ENCODE assay signal across 16 cellular contexts in the genomic region with DNA sequence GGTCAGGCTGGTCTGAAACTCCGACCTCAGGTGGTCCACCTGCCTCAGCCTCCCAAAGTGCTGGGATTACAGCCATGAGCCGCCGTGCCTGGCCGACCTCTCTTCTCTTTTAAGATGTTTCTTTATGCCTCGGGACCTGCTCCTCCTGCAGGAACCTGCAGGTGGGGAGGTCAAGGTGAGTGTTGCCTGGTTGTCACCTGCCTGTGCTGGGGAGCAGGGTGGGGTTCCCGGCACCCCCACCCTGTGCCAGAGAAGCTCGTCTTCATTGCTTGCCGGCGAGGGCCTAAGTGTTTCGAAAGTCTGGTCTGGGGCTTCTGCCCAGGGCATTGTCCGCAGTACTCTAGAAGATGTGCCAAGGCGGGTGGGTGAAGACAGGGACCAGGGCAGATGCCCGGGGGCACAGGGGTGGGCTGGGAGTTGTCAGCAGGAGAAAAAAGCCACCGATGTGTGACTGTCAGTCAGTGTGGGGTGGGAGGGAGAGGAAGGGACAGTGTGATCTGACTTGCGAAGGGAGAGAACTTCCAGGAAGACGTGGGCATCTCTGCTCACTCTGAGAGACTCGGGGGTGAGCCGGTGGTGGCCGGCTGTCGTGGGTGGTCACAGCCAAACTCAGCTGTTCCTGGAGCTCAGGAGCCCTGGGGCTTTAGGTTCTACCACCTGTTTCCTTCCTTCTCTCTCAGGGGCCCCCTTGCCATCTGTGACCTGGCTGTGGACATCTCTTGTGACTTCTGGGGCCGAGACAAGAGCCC. TPM values are rescaled to one million over a fixed set of nuclear protein-coding genes. Genes with fewer than 3 reads are reported as not detected.
DNase-seq lines count a peak whose midpoint lies in the region; ATAC-seq and TF ChIP-seq lines count a peak whose summit lies in the region.
"Had no signal": no experiment of that assay in that cellular context is flagged by ENCODE, and none has a peak within 500 bp of the region (broad histone marks: within the 10 kb centered on the region; RNA-seq: fewer than 3 reads in every experiment).

No MANE protein-coding gene starts in this region.

- H3K4me3 ChIP-seq in esophagus (ENCODE audit: low read depth in 1 of 2, low read length in 2 of 2) (no peak overlapping the region), muscle layer of duodenum (ENCODE audit: low read depth in 1 of 2, low read length in 2 of 2) (no peak overlapping the region), tibial artery (no peak overlapping the region)

- H3K27me3 Mint-ChIP-seq in Calu3 (ENCODE audit: unreplicated experiment): no peaks in the 10 kb centered on the region
- H3K27me3 Mint-ChIP-seq in CD14-positive monocyte (ENCODE audit: low read depth in 3 of 3): peaks cover 0 to 2% (median 0%) of the 10 kb centered on the region in 3 donors
- H3K27me3 Mint-ChIP-seq: activated naive CD8-positive, alpha-beta T cell treated with anti-CD3 and anti-CD28 coated beads, Interleukin-2, amount 10 ng/mL, durations not matched to agents 7 days and 5 days had no signal

- H3K4me3 Mint-ChIP-seq in Calu3 (ENCODE audit: low read depth, unreplicated experiment) (no peak overlapping the region), CD14-positive monocyte (no peak overlapping the region)
- H3K4me3 Mint-ChIP-seq: activated naive CD8-positive, alpha-beta T cell treated with anti-CD3 and anti-CD28 coated beads, Interleukin-2, amount 10 ng/mL, durations not matched to agents 7 days and 5 days; immature natural killer cell had no signal

- CTCF ChIA-PET in Calu3 (lab: Charles Lee): no interaction called here

- peaks cover 0 to 2% of the 10 kb centered on the region in 2 donors for H3K9me3 ChIP-seq in esophagus (ENCODE audit: control insufficient read depth in 2 of 2, insufficient read depth in 1 of 2, low read depth in 1 of 2, low read length in 1 of 2)
- no peaks in the 10 kb centered on the region for H3K9me3 ChIP-seq in muscle layer of duodenum (ENCODE audit: control insufficient read depth in 1 of 2, low read length in 2 of 2)
- H3K9me3 ChIP-seq in tibial artery: no peaks in the 10 kb centered on the region

- H3K4me1 Mint-ChIP-seq in Calu3 (ENCODE audit: low read depth, unreplicated experiment) (peaks cover 24% of the 10 kb centered on the region), CD14-positive monocyte (peaks cover 7% of the 10 kb centered on the region)

- H3K36me3 ChIP-seq in esophagus (ENCODE audit: control insufficient read depth in 2 of 2, insufficient read depth in 2 of 2, low read length in 1 of 2) (peaks cover 2 to 4% of the 10 kb centered on the region in 2 donors), muscle layer of duodenum (ENCODE audit: control insufficient read depth in 1 of 2, insufficient read depth in 2 of 2, low read length in 2 of 2) (no peaks in the 10 kb centered on the region), tibial artery (peaks cover 0 to 8% (median 6%) of the 10 kb centered on the region in 3 donors)

- intact Hi-C loops in tibial artery (cut with DNase I; ENCODE audit: low total_unique reads): no loop called here
- intact Hi-C loops in Calu3 (cut with micrococcal nuclease; ENCODE audit: unreplicated experiment): no loop called here
- intact Hi-C loops in CD14-positive monocyte (cut with micrococcal nuclease): no loop called here

- H3K27me3 ChIP-seq in esophagus (ENCODE audit: control insufficient read depth in 1 of 2, insufficient read depth in 2 of 2, low read length in 2 of 2) (no peaks in the 10 kb centered on the region), muscle layer of duodenum (ENCODE audit: low read depth, low read length) (no peaks in the 10 kb centered on the region), tibial artery (no peaks in the 10 kb centered on the region)

- no peak for ATAC-seq in HG03571 (IDR thresholded peaks at IDR 0.05; ENCODE audit: unreplicated experiment)
- ATAC-seq: stimulated activated naive CD8-positive, alpha-beta T cell treated with anti-CD3 and anti-CD28 coated beads, Interleukin-15, Interleukin-2, amounts not matched to agents 100 U/mL and 50 U/mL, for 24 hours had no signal

- H3K4me1 ChIP-seq in esophagus (ENCODE audit: control insufficient read depth in 2 of 2, insufficient read depth in 2 of 2, low read length in 1 of 2) (peaks cover 11% of the 10 kb centered on the region in 2 donors), muscle layer of duodenum (ENCODE audit: control insufficient read depth in 1 of 2, insufficient read depth in 2 of 2, low read length in 2 of 2) (no peaks in the 10 kb centered on the region), tibial artery (peaks cover 0 to 22% (median 16%) of the 10 kb centered on the region in 4 donors)

- H3K27ac ChIP-seq in esophagus (ENCODE audit: low read depth in 2 of 2, low read length in 1 of 2) (peak overlapping the region; percentile 6 to 74), muscle layer of duodenum (ENCODE audit: low read length) (peak overlapping the region; percentile 28), tibial artery (peak overlapping the region; percentile 67 to 80)
- H3K27ac ChIP-seq: 22Rv1 had no signal

- H3K9me3 Mint-ChIP-seq in Calu3 (ENCODE audit: low read depth, unreplicated experiment): no peaks in the 10 kb centered on the region
- H3K9me3 Mint-ChIP-seq in CD14-positive monocyte: peaks cover 0 to 1% (median 0%) of the 10 kb centered on the region in 7 donors
- H3K9me3 Mint-ChIP-seq: activated naive CD8-positive, alpha-beta T cell treated with anti-CD3 and anti-CD28 coated beads, Interleukin-2, amount 10 ng/mL, durations not matched to agents 7 days and 5 days; immature natural killer cell had no signal

- H3K27ac Mint-ChIP-seq in Calu3 (ENCODE audit: unreplicated experiment) (no peak overlapping the region), CD14-positive monocyte (no peak overlapping the region)
- H3K27ac Mint-ChIP-seq: activated naive CD8-positive, alpha-beta T cell treated with anti-CD3 and anti-CD28 coated beads, Interleukin-2, amount 10 ng/mL, durations not matched to agents 7 days and 5 days; immature natural killer cell had no signal

- TF ChIP-seq CTCF in tibial artery (IDR thresholded peaks at IDR 0.05) (no peak), Calu3 (IDR thresholded peaks at IDR 0.05; ENCODE audit: unreplicated experiment) (no peak), CD14-positive monocyte (IDR thresholded peaks at IDR 0.05) (no peak)

- peaks cover 13% of the 10 kb centered on the region for H3K36me3 Mint-ChIP-seq in Calu3 (ENCODE audit: insufficient read depth, unreplicated experiment)
- H3K36me3 Mint-ChIP-seq in CD14-positive monocyte: peaks cover 3 to 7% of the 10 kb centered on the region in 2 donors

- DNase-seq in NCI-H524 (lab: John Stamatoyannopoulos, UW): peak; percentile 32 to 65
- DNase-seq in NCI-H524 treated with DMSO at 0.1 percent for 48 hours (lab: John Stamatoyannopoulos, UW): no peak
- peak; percentile 16 to 64 for DNase-seq in tibial artery
- DNase-seq in Calu3: no peak
- no peak for DNase-seq in CD14-positive monocyte (ENCODE audit: low spot score)
- DNase-seq: activated naive CD8-positive, alpha-beta T cell treated with anti-CD3 and anti-CD28 coated beads, Interleukin-2, amount 10 ng/mL, durations not matched to agents 7 days and 5 days; GOT3; immature natural killer cell; NCI-H1417 treated with DMSO at 0.1 percent for 48 hours; NCI-H526 treated with DMSO at 0.1 percent for 48 hours; SHP77 treated with DMSO at 0.1 percent for 48 hours; stimulated activated naive CD8-positive, alpha-beta T cell treated with anti-CD3 and anti-CD28 coated beads, Interleukin-15, Interleukin-2, amounts not matched to agents 100 U/mL and 50 U/mL, for 24 hours had no signal

- BruUV-seq in Calu3 (replicated peaks; lab: Mats Ljungman, UMichigan): no TSS peak

- 76 to 77% methylated on average over 21 of the region's 21 CpGs for WGBS in esophagus, 2 donors

RNA-seq across cellular contexts. Expression of gene SYNJ2, which starts 36.1 kb away (rescaled TPM):
- polyA plus RNA-seq in esophagus (1 to 10 TPM; 5.7 to 8.1 TPM), CD14-positive monocyte (1 to 10 TPM in 1 of 2 donors, under 1 TPM in 1; 0.82 to 1.6 TPM)
- 26.8 and 29.1 TPM in 2 replicates for total RNA-seq in Calu3 (2022)

Comparison
In these comparisons a context has a peak if more than half of its experiments do, and no peak if none do; other contexts are left out.
1. DNase-seq: peak in NCI-H524 (2 of 2) and tibial artery (2 of 2); none in NCI-H524 treated with DMSO at 0.1 percent for 48 hours (single experiment), Calu3 (single experiment) and CD14-positive monocyte (single experiment).
2. Peak in every context shown above with its lines, with median percentiles within 50 percentile points of each other: H3K27ac ChIP-seq.